10 cellular contexts compared by ENCODE assay signal in genomic region chr15:89104172-89104564, GRCh38. TPM values are rescaled to one million over a fixed set of nuclear protein-coding genes. Genes with fewer than 3 reads are reported as not detected.
A peak's percentile ranks its signal among the peaks of the same experiment; 100 is the strongest.
DNase-seq lines count a peak whose midpoint lies in the region; ATAC-seq and TF ChIP-seq lines count a peak whose summit lies in the region.
"Had no signal": no experiment of that assay in that cellular context is flagged by ENCODE, and none has a peak within 500 bp of the region (broad histone marks: within the 10 kb centered on the region; RNA-seq: fewer than 3 reads in every experiment).

No MANE protein-coding gene starts in this region.

- H3K9me3 ChIP-seq in PC-3 (ENCODE audit: low read length) (no peaks in the 10 kb centered on the region), esophagus (ENCODE audit: control insufficient read depth in 2 of 2, insufficient read depth in 1 of 2, low read depth in 1 of 2, low read length in 1 of 2) (no peaks in the 10 kb centered on the region), lung (ENCODE audit: control insufficient read depth in 2 of 2, insufficient read depth in 1 of 2, low read length in 1 of 2) (no peaks in the 10 kb centered on the region), testis (no peaks in the 10 kb centered on the region)

- no peaks in the 10 kb centered on the region for H3K9me2 ChIP-seq in PC-3 (replicated peaks; ENCODE audit: low read length)

- POLR2A ChIA-PET in PC-3 (lab: Charles Lee; ENCODE audit: unreplicated experiment): no interaction called here

- H3K27ac ChIP-seq in PC-3 (ENCODE audit: low read length): peak overlapping the region; percentile 67
- H3K27ac ChIP-seq in esophagus (ENCODE audit: low read depth in 2 of 2, low read length in 1 of 2): peak overlapping the region; percentile 22 to 44
- peak overlapping the region; percentile 64 to 74 for H3K27ac ChIP-seq in lung (ENCODE audit: low read depth in 1 of 2, low read length in 1 of 2)
- peak overlapping the region; percentile 71 to 81 for H3K27ac ChIP-seq in testis

- 89% methylated on average over 9 of the region's 9 CpGs for WGBS in esophagus, 2 donors
- 88 to 91% methylated on average over 9 of the region's 9 CpGs for WGBS in lung, 2 donors
- 52 to 77% methylated on average over 9 of the region's 9 CpGs for WGBS in testis, 2 donors

- H3K79me2 ChIP-seq in PC-3 (ENCODE audit: low read length): peaks cover 57% of the 10 kb centered on the region

- peak overlapping the region; percentile 64; the same call in 1 of the 2 replicates for H3K4me2 ChIP-seq in PC-3 (ENCODE audit: low read length)

- H3K36me3 ChIP-seq in PC-3 (ENCODE audit: low read depth, low read length): peaks cover 3% of the 10 kb centered on the region; the same call in 1 of the 2 replicates
- H3K36me3 ChIP-seq in esophagus (ENCODE audit: control insufficient read depth in 2 of 2, insufficient read depth in 2 of 2, low read length in 1 of 2): peaks cover 0 to 2% of the 10 kb centered on the region in 2 donors
- H3K36me3 ChIP-seq in lung (ENCODE audit: control insufficient read depth in 2 of 2, insufficient read depth in 2 of 2, low read length in 2 of 2): peaks cover 3 to 12% of the 10 kb centered on the region in 2 donors
- no peaks in the 10 kb centered on the region for H3K36me3 ChIP-seq in testis (ENCODE audit: low read depth, missing control alignments)

- H3K4me1 ChIP-seq in PC-3 (ENCODE audit: insufficient read depth, low read length) (peaks cover 79% of the 10 kb centered on the region), esophagus (ENCODE audit: control insufficient read depth in 2 of 2, insufficient read depth in 2 of 2, low read length in 1 of 2) (peaks cover 4 to 29% of the 10 kb centered on the region in 2 donors), lung (ENCODE audit: control insufficient read depth in 2 of 2, insufficient read depth in 2 of 2, low read length in 2 of 2) (peaks cover 16 to 35% of the 10 kb centered on the region in 2 donors), testis (peaks cover 50% of the 10 kb centered on the region)

- no peak overlapping the region for H3K9ac ChIP-seq in PC-3 (ENCODE audit: low read length)

- H4K20me1 ChIP-seq in PC-3 (ENCODE audit: low read length): no peaks in the 10 kb centered on the region

- H3K4me3 ChIP-seq in PC-3 (ENCODE audit: low read length) (no peak overlapping the region), esophagus (ENCODE audit: low read depth in 1 of 2, low read length in 2 of 2) (no peak overlapping the region), lung (no peak overlapping the region), testis (no peak overlapping the region)

- no peak overlapping the region for H2AFZ ChIP-seq in PC-3 (ENCODE audit: low read length)

- no peak for TF ChIP-seq CTCF in PC-3 (conservative IDR thresholded peaks at IDR 0.05; ENCODE audit: low read depth, low read length)
- no peak for TF ChIP-seq CTCF in lung (IDR thresholded peaks at IDR 0.05; ENCODE audit: control extremely low read depth, extremely low read depth)
- no peak for TF ChIP-seq CTCF in testis (IDR thresholded peaks at IDR 0.05)

- ATAC-seq in PC-3: no peak
- ATAC-seq in lung (ENCODE audit: insufficient read depth, low FRiP score): no peak
- no peak for ATAC-seq in HG02852 (IDR thresholded peaks at IDR 0.05; ENCODE audit: unreplicated experiment)
- no peak for ATAC-seq in HG02623 (IDR thresholded peaks at IDR 0.05; ENCODE audit: unreplicated experiment)

- DNase-seq in PC-3 (no peak), lung (ENCODE audit: low spot score) (no peak), testis (peak; percentile 43), iPS-NIHi11 (ENCODE audit: low spot score) (no peak), iPS-NIHi7 (ENCODE audit: extremely low spot score) (no peak)
- DNase-seq: activated B cell treated with CpG ODN at 0.5 μM for 24 hours, activated gamma-delta T cell had no signal

- H3F3A ChIP-seq in PC-3 (ENCODE audit: low read length, unreplicated experiment): peaks cover 10% of the 10 kb centered on the region

- H3K27me3 ChIP-seq in PC-3 (ENCODE audit: low read length) (no peaks in the 10 kb centered on the region), esophagus (ENCODE audit: control insufficient read depth in 1 of 2, insufficient read depth in 2 of 2, low read length in 2 of 2) (no peaks in the 10 kb centered on the region), lung (ENCODE audit: control insufficient read depth, insufficient read depth) (no peaks in the 10 kb centered on the region), testis (no peaks in the 10 kb centered on the region)

- intact Hi-C loops in PC-3 (cut with micrococcal nuclease): no loop called here
- intact Hi-C loops in testis (cut with DNase I; ENCODE audit: low total_unique reads): no loop called here

- no TSS peak for BruUV-seq in PC-3 (replicated peaks; lab: Mats Ljungman, UMichigan)

- CTCF ChIA-PET in PC-3 (lab: Charles Lee): interaction anchor here (1.2 kb wide), 1 partner anchor 13 kb away, joined by 3 read pairs; no protein-coding TSS in a partner anchor

- no peak for TF ChIP-seq POLR2A in testis (IDR thresholded peaks at IDR 0.05)

RNA-seq across cellular contexts. Expression of gene ABHD2, which starts 15.9 kb away (rescaled TPM):
- 31.4 and 34.0 TPM in 2 replicates for total RNA-seq in PC-3 (2014; rRNA removed)
- 1 to 10 TPM; 3.8 to 6.0 TPM for polyA plus RNA-seq in esophagus
- total RNA-seq in lung: 100 to 1,000 TPM in 1 of 2 donors, 10 to 100 TPM in 1; 77.2 to 200 TPM
- 10 to 100 TPM; 11.7 to 41.5 TPM for polyA plus RNA-seq in lung
- total RNA-seq in testis: 100 to 1,000 TPM in 1 of 2 donors, 10 to 100 TPM in 1; 82.5 to 109 TPM
- polyA plus RNA-seq in testis (ENCODE audit: insufficient read depth, low read depth, low replicate concordance): 214 TPM
